In genomic region chr22:30320021-30320556, GRCh38 we compare ENCODE assay signal across 20 cellular contexts. TPM values are rescaled to one million over a fixed set of nuclear protein-coding genes. Genes with fewer than 3 reads are reported as not detected.
DNase-seq lines count a peak whose midpoint lies in the region; ATAC-seq and TF ChIP-seq lines count a peak whose summit lies in the region.
"Had no signal": no experiment of that assay in that cellular context is flagged by ENCODE, and none has a peak within 500 bp of the region (broad histone marks: within the 10 kb centered on the region; RNA-seq: fewer than 3 reads in every experiment).

No MANE protein-coding gene starts in this region.

- no peak for TF ChIP-seq CTCF in CD14-positive monocyte (IDR thresholded peaks at IDR 0.05)
- TF ChIP-seq CTCF in mesothelial cell of epicardium (IDR thresholded peaks at IDR 0.05; ENCODE audit: unreplicated experiment), result no peak

- ATAC-seq in effector memory CD8-positive, alpha-beta T cell (replicated peaks), result no peak
- ATAC-seq: activated naive CD4-positive, alpha-beta T cell treated with anti-CD3 and anti-CD28 coated beads, Interleukin-2, amount 50 U/mL, for 72 hours; stimulated activated naive CD8-positive, alpha-beta T cell treated with anti-CD3 and anti-CD28 coated beads, Interleukin-15, amount 100 ng/mL, for 72 hours had no signal

- H3K36me3 Mint-ChIP-seq in T-helper 2 cell treated with Interferon-gamma antibody and Interleukin-4, amounts not matched to agents 5 μg/mL and 100 μg/mL, for 36 hours (ENCODE audit: low read depth), result peaks cover 55% of the 10 kb centered on the region
- H3K36me3 Mint-ChIP-seq in CD14-positive monocyte (peaks cover 37 to 49% of the 10 kb centered on the region in 2 donors), mesothelial cell of epicardium (peaks cover 3% of the 10 kb centered on the region)
- peaks cover 20% of the 10 kb centered on the region for H3K36me3 Mint-ChIP-seq in effector memory CD8-positive, alpha-beta T cell (ENCODE audit: insufficient read depth)

- no peak overlapping the region for H3K4me3 Mint-ChIP-seq in T-helper 2 cell treated with Interferon-gamma antibody and Interleukin-4, amounts not matched to agents 5 μg/mL and 100 μg/mL, for 36 hours
- H3K4me3 Mint-ChIP-seq in CD14-positive monocyte, result peak overlapping the region in 1 of 2 donors; percentile 71
- peak overlapping the region in 1 of 2 donors; percentile 21 for H3K4me3 Mint-ChIP-seq in effector memory CD8-positive, alpha-beta T cell
- no peak overlapping the region for H3K4me3 Mint-ChIP-seq in mesothelial cell of epicardium
- H3K4me3 Mint-ChIP-seq: activated CD4-positive, alpha-beta T cell treated with anti-CD3 and anti-CD28 coated beads, Interleukin-2, amount 10 ng/mL, durations not matched to agents 7 days and 5 days; stimulated activated naive CD8-positive, alpha-beta T cell treated with anti-CD3 and anti-CD28 coated beads, Interleukin-15, amount 100 ng/mL, for 72 hours had no signal

- no peak for DNase-seq in T-helper 2 cell treated with Interferon-gamma antibody and Interleukin-4, amounts not matched to agents 5 μg/mL and 100 μg/mL, for 36 hours (ENCODE audit: low spot score)
- DNase-seq in T-helper 2 cell (no peak), CD14-positive monocyte (ENCODE audit: low spot score) (no peak), NCI-H82 treated with DMSO at 0.1 percent for 48 hours (lab: John Stamatoyannopoulos, UW; ENCODE audit: unreplicated experiment) (no peak), mesothelial cell of epicardium (ENCODE audit: low spot score in 2 of 2, unreplicated experiment in 2 of 2) (no peak)
- DNase-seq in effector memory CD8-positive, alpha-beta T cell, result no peak
- DNase-seq: activated CD4-positive, alpha-beta T cell treated with anti-CD3 and anti-CD28 coated beads, Interleukin-2, amount 10 ng/mL, durations not matched to agents 7 days and 5 days; AML-193; brain microvascular endothelial cell; Calu3; EL; foreskin keratinocyte; NCI-H526; stimulated activated CD4-positive, alpha-beta T cell treated with anti-CD3 and anti-CD28 coated beads, Interleukin-2, amount 100 ng/mL, for 48 hours; stimulated activated naive CD8-positive, alpha-beta T cell treated with anti-CD3 and anti-CD28 coated beads, Interleukin-15, amount 100 ng/mL, for 72 hours had no signal

- intact Hi-C loops in CD14-positive monocyte (cut with micrococcal nuclease), result no loop called here

- peaks cover 73% of the 10 kb centered on the region for H3K4me1 Mint-ChIP-seq in T-helper 2 cell treated with Interferon-gamma antibody and Interleukin-4, amounts not matched to agents 5 μg/mL and 100 μg/mL, for 36 hours (ENCODE audit: low read depth)
- peaks cover 93% of the 10 kb centered on the region for H3K4me1 Mint-ChIP-seq in CD14-positive monocyte
- peaks cover 86 to 90% of the 10 kb centered on the region in 2 donors for H3K4me1 Mint-ChIP-seq in effector memory CD8-positive, alpha-beta T cell (ENCODE audit: low read depth in 2 of 2)
- peaks cover 19% of the 10 kb centered on the region for H3K4me1 Mint-ChIP-seq in mesothelial cell of epicardium

- no peaks in the 10 kb centered on the region for H3K27me3 Mint-ChIP-seq in T-helper 2 cell treated with Interferon-gamma antibody and Interleukin-4, amounts not matched to agents 5 μg/mL and 100 μg/mL, for 36 hours (ENCODE audit: low read depth)
- H3K27me3 Mint-ChIP-seq in CD14-positive monocyte (ENCODE audit: low read depth in 3 of 3) (peaks cover 0 to 2% (median 0%) of the 10 kb centered on the region in 3 donors), mesothelial cell of epicardium (ENCODE audit: low read depth) (peaks cover 67% of the 10 kb centered on the region)
- no peaks in the 10 kb centered on the region for H3K27me3 Mint-ChIP-seq in effector memory CD8-positive, alpha-beta T cell
- H3K27me3 Mint-ChIP-seq: activated CD4-positive, alpha-beta T cell treated with anti-CD3 and anti-CD28 coated beads, Interleukin-2, amount 10 ng/mL, durations not matched to agents 7 days and 5 days; progenitor cell of endocrine pancreas; stimulated activated naive CD8-positive, alpha-beta T cell treated with anti-CD3 and anti-CD28 coated beads, Interleukin-15, amount 100 ng/mL, for 72 hours had no signal

- peak overlapping the region; percentile 39 for H3K27ac Mint-ChIP-seq in T-helper 2 cell treated with Interferon-gamma antibody and Interleukin-4, amounts not matched to agents 5 μg/mL and 100 μg/mL, for 36 hours
- H3K27ac Mint-ChIP-seq in CD14-positive monocyte, result peak overlapping the region in 6 of 7 donors; percentile 89 to 95 (median 94)
- peak overlapping the region; percentile 84 to 87 for H3K27ac Mint-ChIP-seq in effector memory CD8-positive, alpha-beta T cell
- no peak overlapping the region for H3K27ac Mint-ChIP-seq in mesothelial cell of epicardium

- H3K9me3 Mint-ChIP-seq in T-helper 2 cell treated with Interferon-gamma antibody and Interleukin-4, amounts not matched to agents 5 μg/mL and 100 μg/mL, for 36 hours, result no peaks in the 10 kb centered on the region
- H3K9me3 Mint-ChIP-seq in CD14-positive monocyte (no peaks in the 10 kb centered on the region), mesothelial cell of epicardium (no peaks in the 10 kb centered on the region)
- H3K9me3 Mint-ChIP-seq in effector memory CD8-positive, alpha-beta T cell, result no peaks in the 10 kb centered on the region
- H3K9me3 Mint-ChIP-seq: activated naive CD4-positive, alpha-beta T cell treated with anti-CD3 and anti-CD28 coated beads, Interleukin-2, amount 50 U/mL, for 72 hours; stimulated activated naive CD8-positive, alpha-beta T cell treated with anti-CD3 and anti-CD28 coated beads, Interleukin-15, amount 100 ng/mL, for 72 hours had no signal

RNA-seq across cellular contexts. Expression of gene TBC1D10A, which starts 6.7 kb away (rescaled TPM):
- polyA plus RNA-seq in CD14-positive monocyte, result 10 to 100 TPM; 13.4 to 21.8 TPM
- total RNA-seq in mesothelial cell of epicardium, result 12.8 to 15.1 TPM (median 13.7 TPM) in 3 replicates

RNA-seq across cellular contexts. Expression of gene CASTOR1, which starts 30.8 kb away (rescaled TPM):
- 1 to 10 TPM; 6.4 to 6.5 TPM for polyA plus RNA-seq in CD14-positive monocyte
- total RNA-seq in mesothelial cell of epicardium, result 10.9 to 13.5 TPM (median 13.5 TPM) in 3 replicates

RNA-seq across cellular contexts. Expression of gene SF3A1, which starts 36.6 kb away (rescaled TPM):
- 10 to 100 TPM; 34.7 to 52.1 TPM for polyA plus RNA-seq in CD14-positive monocyte
- 142 to 154 TPM (median 151 TPM) in 3 replicates for total RNA-seq in mesothelial cell of epicardium

RNA-seq across cellular contexts. Expression of gene CCDC157, which starts 36.7 kb away (rescaled TPM):
- polyA plus RNA-seq in CD14-positive monocyte, result under 1 TPM; 0.50 to 0.54 TPM
- total RNA-seq in mesothelial cell of epicardium, result 4.7 to 5.8 TPM (median 4.7 TPM) in 3 replicates

RNA-seq across cellular contexts. Expression of gene OSM, which starts 53.4 kb away (rescaled TPM):
- 100 to 1,000 TPM in 1 of 2 donors, 10 to 100 TPM in 1; 48.0 to 146 TPM for polyA plus RNA-seq in CD14-positive monocyte
- total RNA-seq in mesothelial cell of epicardium, result not detected in 3 replicates
- total RNA-seq: Calu3, dermis microvascular lymphatic vessel endothelial cell, foreskin keratinocyte, progenitor cell of endocrine pancreas had no signal
- polyA plus RNA-seq: foreskin keratinocyte, keratinocyte, neural cell had no signal
